ENCODE assay signal across 16 cellular contexts in the genomic region with DNA sequence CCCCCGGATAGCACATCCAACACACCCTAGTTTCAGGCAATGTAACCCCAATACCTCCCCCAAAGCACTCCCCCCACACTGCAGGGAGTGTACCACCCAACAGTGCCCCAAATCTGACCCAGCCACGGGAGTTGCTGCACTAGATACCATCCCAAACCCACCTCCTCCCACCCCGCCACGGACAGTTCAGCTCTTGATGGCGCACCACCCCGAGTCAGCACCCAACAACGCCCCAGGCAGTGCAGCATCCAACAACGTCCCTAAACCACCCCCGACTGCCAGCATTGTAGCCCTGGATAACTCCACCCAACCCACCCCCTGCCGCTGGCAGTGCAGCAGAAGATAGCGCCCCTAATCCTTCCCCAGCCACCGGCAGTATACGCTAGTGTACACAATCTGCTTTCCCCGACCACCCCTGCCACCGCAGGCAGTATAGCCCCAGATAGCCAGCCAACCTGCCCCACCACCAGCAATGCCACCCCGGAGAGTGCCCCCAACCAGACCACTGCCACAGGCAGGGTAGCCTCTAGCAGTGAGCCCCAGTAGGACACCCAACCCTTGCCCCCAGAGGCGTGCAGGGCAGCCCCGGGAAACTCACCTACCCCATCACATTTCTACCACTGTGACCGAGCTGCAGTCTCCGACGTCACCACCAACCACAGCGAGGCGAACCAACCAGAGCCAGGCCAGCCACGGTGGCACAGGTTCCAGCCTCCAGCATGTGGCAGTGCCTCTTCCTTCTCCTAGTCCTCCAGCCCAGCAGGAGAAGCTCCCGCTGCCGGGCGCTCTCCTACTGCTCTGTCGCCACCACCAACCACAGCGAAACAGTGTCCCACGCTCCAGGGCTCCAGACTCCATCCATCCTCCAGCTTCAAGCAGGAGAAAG.
DNase-seq lines count a peak whose midpoint lies in the region; ATAC-seq and TF ChIP-seq lines count a peak whose summit lies in the region.
"Had no signal": no experiment of that assay in that cellular context is flagged by ENCODE, and none has a peak within 500 bp of the region (broad histone marks: within the 10 kb centered on the region; RNA-seq: fewer than 3 reads in every experiment).

No MANE protein-coding gene starts in this region.

- WGBS in heart right ventricle, 2 donors = 82 to 86% methylated on average over 30 of the region's 30 CpGs
- WGBS in ovary, 3 donors = 87 to 89% (median 87%) methylated on average over 30 of the region's 30 CpGs
- WGBS in esophagus muscularis mucosa = 89% methylated on average over 30 of the region's 30 CpGs

- H3K9me3 Mint-ChIP-seq in activated CD8-positive, alpha-beta T cell treated with anti-CD3 and anti-CD28 coated beads, Interleukin-2, amount 10 ng/mL, durations not matched to agents 7 days and 5 days (ENCODE audit: insufficient read depth) = no peaks in the 10 kb centered on the region

- TF ChIP-seq POLR2A in Peyer's patch (IDR thresholded peaks at IDR 0.05) (no peak), ovary (IDR thresholded peaks at IDR 0.05) (no peak), esophagus muscularis mucosa (IDR thresholded peaks at IDR 0.05; ENCODE audit: low read depth) (no peak)

- H3K27me3 ChIP-seq in Peyer's patch = no peaks in the 10 kb centered on the region
- H3K27me3 ChIP-seq in heart right ventricle = peaks cover 0 to 8% (median 0%) of the 10 kb centered on the region in 7 donors
- no peaks in the 10 kb centered on the region for H3K27me3 ChIP-seq in ovary
- H3K27me3 ChIP-seq in esophagus muscularis mucosa = peaks cover 0 to 5% (median 0%) of the 10 kb centered on the region in 4 donors

- H3K9me3 ChIP-seq in Peyer's patch (no peaks in the 10 kb centered on the region), heart right ventricle (peaks cover 0 to 4% (median 0%) of the 10 kb centered on the region in 11 donors), ovary (no peaks in the 10 kb centered on the region), esophagus muscularis mucosa (no peaks in the 10 kb centered on the region)
- H3K9me3 ChIP-seq: MG63 had no signal

- no peak overlapping the region for H3K4me3 Mint-ChIP-seq in activated CD8-positive, alpha-beta T cell treated with anti-CD3 and anti-CD28 coated beads, Interleukin-2, amount 10 ng/mL, durations not matched to agents 7 days and 5 days
- H3K4me3 Mint-ChIP-seq: B cell, HFFc6, memory B cell had no signal

- TF ChIP-seq EP300 in ovary (IDR thresholded peaks at IDR 0.05) (no peak), esophagus muscularis mucosa (IDR thresholded peaks at IDR 0.05) (no peak)

- POLR2A ChIA-PET in activated CD8-positive, alpha-beta T cell treated with anti-CD3 and anti-CD28 coated beads, Interleukin-2, amount 10 ng/mL, durations not matched to agents 7 days and 5 days (lab: Charles Lee) = no interaction called here

- H3K27ac Mint-ChIP-seq in activated CD8-positive, alpha-beta T cell treated with anti-CD3 and anti-CD28 coated beads, Interleukin-2, amount 10 ng/mL, durations not matched to agents 7 days and 5 days = no peak overlapping the region
- H3K27ac Mint-ChIP-seq: B cell, HFFc6, memory B cell had no signal

- no peaks in the 10 kb centered on the region for H3K4me1 ChIP-seq in Peyer's patch
- H3K4me1 ChIP-seq in heart right ventricle = no peaks in the 10 kb centered on the region
- no peaks in the 10 kb centered on the region for H3K4me1 ChIP-seq in ovary (ENCODE audit: insufficient read depth)
- H3K4me1 ChIP-seq in esophagus muscularis mucosa = no peaks in the 10 kb centered on the region

- CTCF ChIA-PET in activated CD8-positive, alpha-beta T cell treated with anti-CD3 and anti-CD28 coated beads, Interleukin-2, amount 10 ng/mL, durations not matched to agents 7 days and 5 days (lab: Charles Lee) = no interaction called here

- DNase-seq in CD1c-positive myeloid dendritic cell (ENCODE audit: extremely low spot score) (peak; percentile 0), Peyer's patch (peak in 2 of 3 donors; percentile 42 to 47), heart right ventricle (peak in 1 of 2 donors; percentile 18), ovary (peak in 3 of 5 donors; percentile 14 to 37 (median 19)), anterior cingulate cortex (lab: John Stamatoyannopoulos, UW) (no peak), esophagus muscularis mucosa (ENCODE audit: extremely low spot score) (no peak)
- no peak for DNase-seq in activated CD8-positive, alpha-beta T cell treated with anti-CD3 and anti-CD28 coated beads, Interleukin-2, amount 10 ng/mL, durations not matched to agents 7 days and 5 days
- DNase-seq in stimulated activated CD4-positive, alpha-beta T cell treated with anti-CD3 and anti-CD28 coated beads, Interleukin-4, amount 100 ng/mL, for 1 hour = no peak
- DNase-seq: DMS153, HFFc6, MG63, NCI-H2171 treated with DMSO at 0.1 percent for 48 hours, nucleus accumbens, WERI-Rb-1 had no signal

- no peaks in the 10 kb centered on the region for H3K4me1 Mint-ChIP-seq in activated CD8-positive, alpha-beta T cell treated with anti-CD3 and anti-CD28 coated beads, Interleukin-2, amount 10 ng/mL, durations not matched to agents 7 days and 5 days (ENCODE audit: low read depth)
- H3K4me1 Mint-ChIP-seq: memory B cell had no signal

- peak in 6 of 8 donors; percentile 11 to 53 (median 22) for ATAC-seq in heart right ventricle
- ATAC-seq in activated CD8-positive, alpha-beta T cell treated with anti-CD3 and anti-CD28 coated beads, Interleukin-2, amount 10 ng/mL, durations not matched to agents 7 days and 5 days = no peak

- no peaks in the 10 kb centered on the region for H3K36me3 Mint-ChIP-seq in activated CD8-positive, alpha-beta T cell treated with anti-CD3 and anti-CD28 coated beads, Interleukin-2, amount 10 ng/mL, durations not matched to agents 7 days and 5 days (ENCODE audit: low read depth)
- H3K36me3 Mint-ChIP-seq: memory B cell had no signal

- H3K27ac ChIP-seq in Peyer's patch (no peak overlapping the region), heart right ventricle (no peak overlapping the region), ovary (no peak overlapping the region), esophagus muscularis mucosa (replicated peaks in 1 of 4) (no peak overlapping the region)
- H3K27ac ChIP-seq: WERI-Rb-1 had no signal

- intact Hi-C loops in heart right ventricle (cut with DNase I) = no loop called here
- intact Hi-C loops in ovary (cut with DNase I) = no loop called here
- intact Hi-C loops in esophagus muscularis mucosa (cut with DNase I) = no loop called here

- TF ChIP-seq CTCF in Peyer's patch (IDR thresholded peaks at IDR 0.05) = no peak
- no peak for TF ChIP-seq CTCF in heart right ventricle (IDR thresholded peaks at IDR 0.05)
- TF ChIP-seq CTCF in ovary (IDR thresholded peaks at IDR 0.05) = no peak
- TF ChIP-seq CTCF in esophagus muscularis mucosa (IDR thresholded peaks at IDR 0.05) = no peak

- H3K27me3 Mint-ChIP-seq in activated CD8-positive, alpha-beta T cell treated with anti-CD3 and anti-CD28 coated beads, Interleukin-2, amount 10 ng/mL, durations not matched to agents 7 days and 5 days (ENCODE audit: low read depth) = peaks cover 9% of the 10 kb centered on the region

- H3K4me3 ChIP-seq in Peyer's patch (no peak overlapping the region), heart right ventricle (no peak overlapping the region), ovary (no peak overlapping the region), esophagus muscularis mucosa (no peak overlapping the region)
- H3K4me3 ChIP-seq: MG63 had no signal

- H3K36me3 ChIP-seq in Peyer's patch (no peaks in the 10 kb centered on the region), heart right ventricle (no peaks in the 10 kb centered on the region), ovary (no peaks in the 10 kb centered on the region), esophagus muscularis mucosa (no peaks in the 10 kb centered on the region)
- H3K36me3 ChIP-seq: MG63, WERI-Rb-1 had no signal

Comparison
In these comparisons a context has a peak if more than half of its experiments do, and no peak if none do; other contexts are left out.
1. DNase-seq: peak in CD1c-positive myeloid dendritic cell (single experiment), Peyer's patch (2 of 3) and ovary (3 of 5); none in anterior cingulate cortex (0 of 58), activated CD8-positive, alpha-beta T cell treated with anti-CD3 and anti-CD28 coated beads, Interleukin-2, amount 10 ng/mL, durations not matched to agents 7 days and 5 days (single experiment), stimulated activated CD4-positive, alpha-beta T cell treated with anti-CD3 and anti-CD28 coated beads, Interleukin-4, amount 100 ng/mL, for 1 hour (single experiment) and esophagus muscularis mucosa (single experiment).